23 cellular contexts compared by ENCODE assay signal in the genomic region with DNA sequence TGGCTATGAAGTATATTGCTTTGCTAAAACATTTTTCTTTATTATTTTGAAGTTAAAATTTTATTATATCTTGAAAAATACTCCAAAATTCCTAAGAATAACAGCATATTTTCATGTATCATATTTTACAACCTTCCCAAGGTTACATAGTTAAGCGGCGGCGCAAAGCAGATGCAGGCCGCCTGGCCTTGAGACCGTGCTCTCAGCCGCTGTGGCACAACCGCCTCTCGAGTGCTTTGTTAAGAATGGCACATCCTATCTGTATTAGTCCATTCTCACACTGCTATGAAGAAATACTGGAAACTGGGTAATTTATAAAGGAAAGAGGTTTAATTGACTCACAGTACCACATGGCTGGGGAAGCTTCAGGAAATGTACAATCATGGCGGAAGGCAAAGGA.
"Had no signal": no experiment of that assay in that cellular context is flagged by ENCODE, and none has a peak within 500 bp of the region (broad histone marks: within the 10 kb centered on the region; RNA-seq: fewer than 3 reads in every experiment).

No MANE protein-coding gene starts in this region.

- H3K4me1 Mint-ChIP-seq: IgD-negative memory B cell had no signal

- H3K4me3 Mint-ChIP-seq: IgD-negative memory B cell had no signal

- H3K27ac Mint-ChIP-seq: IgD-negative memory B cell had no signal

- DNase-seq: Kasumi-1, MM.1S, NCI-H1092 treated with DMSO at 0.1 percent for 48 hours, NCI-H1436, NCI-H187, NCI-H2029, NCI-H2081 treated with DMSO at 0.1 percent for 48 hours, NCI-H2171, NCI-H226, NCI-H446, NCI-H510A, NCI-H524 treated with DMSO at 0.1 percent for 48 hours, NCI-H69, NCI-H774, Right ventricle myocardium superior, RPMI8226, SIG-M5 had no signal

- H3K4me3 ChIP-seq: K562, SJSA1, SK-N-MC had no signal

- H3K27ac ChIP-seq: KMS-11, SJSA1, SK-N-MC had no signal

- ATAC-seq: HepG2, K562 had no signal

- H3K9me3 ChIP-seq: SJSA1 had no signal

- H3K36me3 ChIP-seq: SJSA1 had no signal

- H3K36me3 Mint-ChIP-seq: IgD-negative memory B cell had no signal
